ENCODE assay signal across 8 cellular contexts in genomic region chr15:31366169-31366734, GRCh38. TPM values are rescaled to one million over a fixed set of nuclear protein-coding genes. Genes with fewer than 3 reads are reported as not detected.
DNase-seq lines count a peak whose midpoint lies in the region; ATAC-seq lines count a peak whose summit lies in the region.

No MANE protein-coding gene starts in this region.

- peaks cover 53% of the 10 kb centered on the region for H3K36me3 Mint-ChIP-seq in activated CD8-positive, alpha-beta T cell treated with anti-CD3 and anti-CD28 coated beads, Interleukin-2, amount 10 ng/mL, durations not matched to agents 7 days and 5 days (ENCODE audit: low read depth)

- H3K9me3 Mint-ChIP-seq in activated CD8-positive, alpha-beta T cell treated with anti-CD3 and anti-CD28 coated beads, Interleukin-2, amount 10 ng/mL, durations not matched to agents 7 days and 5 days (ENCODE audit: insufficient read depth), result peaks cover 3% of the 10 kb centered on the region

- intact Hi-C loops in left cardiac atrium (cut with DNase I), result no loop called here

- peaks cover 100% of the 10 kb centered on the region for H3K4me1 Mint-ChIP-seq in activated CD8-positive, alpha-beta T cell treated with anti-CD3 and anti-CD28 coated beads, Interleukin-2, amount 10 ng/mL, durations not matched to agents 7 days and 5 days (ENCODE audit: low read depth)

- peak overlapping the region; percentile 54 for H3K4me3 Mint-ChIP-seq in activated CD8-positive, alpha-beta T cell treated with anti-CD3 and anti-CD28 coated beads, Interleukin-2, amount 10 ng/mL, durations not matched to agents 7 days and 5 days

- peaks cover 67 to 80% (median 73%) of the 10 kb centered on the region in 3 donors for H3K4me1 ChIP-seq in skeletal muscle tissue (ENCODE audit: control insufficient read depth in 3 of 3, insufficient read depth in 3 of 3, low read length in 3 of 3)

- H3K4me3 ChIP-seq in H7 (ENCODE audit: insufficient read depth, low read depth, low read length), result no peak overlapping the region
- peak overlapping the region; percentile 62 to 78 (median 71) for H3K4me3 ChIP-seq in skeletal muscle tissue (ENCODE audit: low read length in 3 of 3)

- POLR2A ChIA-PET in activated CD8-positive, alpha-beta T cell treated with anti-CD3 and anti-CD28 coated beads, Interleukin-2, amount 10 ng/mL, durations not matched to agents 7 days and 5 days (lab: Charles Lee), result interaction anchor here (0.6 to 4.5 kb wide), 15 partner anchors 10 to 122 kb away, joined by 3 to 92 read pairs (median 8); partner anchors contain the start of gene KLF13

- peak overlapping the region; percentile 94 for H3K27ac Mint-ChIP-seq in activated CD8-positive, alpha-beta T cell treated with anti-CD3 and anti-CD28 coated beads, Interleukin-2, amount 10 ng/mL, durations not matched to agents 7 days and 5 days

- no peaks in the 10 kb centered on the region for H3K9me3 ChIP-seq in skeletal muscle tissue (ENCODE audit: control insufficient read depth in 3 of 3, low read length in 3 of 3)

- peak overlapping the region; percentile 90 for H3K27ac ChIP-seq in skeletal muscle tissue (ENCODE audit: low read depth, low read length)

- H3K9ac ChIP-seq in skeletal muscle tissue (ENCODE audit: low read depth in 1 of 3, low read length in 3 of 3), result peak overlapping the region; percentile 72 to 92 (median 88)

- ATAC-seq in activated CD8-positive, alpha-beta T cell treated with anti-CD3 and anti-CD28 coated beads, Interleukin-2, amount 10 ng/mL, durations not matched to agents 7 days and 5 days, result no peak
- ATAC-seq in left cardiac atrium (peak; percentile 31 to 53), HG02678 (IDR thresholded peaks at IDR 0.05; ENCODE audit: unreplicated experiment) (no peak)

- H3K36me3 ChIP-seq in H7 (replicated peaks; ENCODE audit: control insufficient read depth, insufficient read depth, low read length), result no peaks in the 10 kb centered on the region
- H3K36me3 ChIP-seq in skeletal muscle tissue (ENCODE audit: control insufficient read depth in 3 of 3, insufficient read depth in 3 of 3, low read length in 3 of 3), result no peaks in the 10 kb centered on the region

- H3K27me3 Mint-ChIP-seq in activated CD8-positive, alpha-beta T cell treated with anti-CD3 and anti-CD28 coated beads, Interleukin-2, amount 10 ng/mL, durations not matched to agents 7 days and 5 days (ENCODE audit: low read depth), result no peaks in the 10 kb centered on the region

- H3K27me3 ChIP-seq in H7 (ENCODE audit: control insufficient read depth, insufficient read depth, low read length), result no peaks in the 10 kb centered on the region
- no peaks in the 10 kb centered on the region for H3K27me3 ChIP-seq in skeletal muscle tissue (ENCODE audit: control insufficient read depth in 3 of 3, insufficient read depth in 3 of 3, low read length in 3 of 3)

- CTCF ChIA-PET in activated CD8-positive, alpha-beta T cell treated with anti-CD3 and anti-CD28 coated beads, Interleukin-2, amount 10 ng/mL, durations not matched to agents 7 days and 5 days (lab: Charles Lee), result interaction anchor here (0.6 to 15.9 kb wide), 26 partner anchors 9 to 165 kb away, joined by 3 to 271 read pairs (median 8); partner anchors contain the start of gene KLF13

- DNase-seq in H7, result peak; percentile 77
- peak; percentile 35 for DNase-seq in activated CD8-positive, alpha-beta T cell treated with anti-CD3 and anti-CD28 coated beads, Interleukin-2, amount 10 ng/mL, durations not matched to agents 7 days and 5 days
- no peak for DNase-seq in left cardiac atrium
- DNase-seq in NCI-H345 treated with DMSO at 0.1 percent for 48 hours (lab: John Stamatoyannopoulos, UW; ENCODE audit: unreplicated experiment), result no peak
- DNase-seq in COLO829 (ENCODE audit: low spot score), result no peak
- DNase-seq in SKM-1 treated with dmso at 0.1 percent for 144 hours (lab: John Stamatoyannopoulos, UW; ENCODE audit: unreplicated experiment), result no peak

RNA-seq across cellular contexts. Expression of gene KLF13, which starts 39.6 kb away (rescaled TPM):
- 29.5 and 36.5 TPM in 2 replicates for total RNA-seq in H7 (2014; rRNA removed; shearing (Covaris generic))
- 100 to 1,000 TPM; 214 to 215 TPM for total RNA-seq in activated CD8-positive, alpha-beta T cell treated with anti-CD3 and anti-CD28 coated beads, Interleukin-2, amount 10 ng/mL, durations not matched to agents 7 days and 5 days
- total RNA-seq in left cardiac atrium (10 to 100 TPM; 34.5 to 69.9 TPM), skeletal muscle tissue (20.4 TPM)

Comparison
In these comparisons a context has a peak if more than half of its experiments do, and no peak if none do; other contexts are left out.
1. DNase-seq: peak in H7 (single experiment) and activated CD8-positive, alpha-beta T cell treated with anti-CD3 and anti-CD28 coated beads, Interleukin-2, amount 10 ng/mL, durations not matched to agents 7 days and 5 days (single experiment); none in left cardiac atrium (single experiment), NCI-H345 treated with DMSO at 0.1 percent for 48 hours (single experiment), COLO829 (single experiment) and SKM-1 treated with dmso at 0.1 percent for 144 hours (single experiment).
2. ATAC-seq: peak in left cardiac atrium (2 of 2); none in activated CD8-positive, alpha-beta T cell treated with anti-CD3 and anti-CD28 coated beads, Interleukin-2, amount 10 ng/mL, durations not matched to agents 7 days and 5 days (single experiment) and HG02678 (single experiment).